29 cellular contexts compared by ENCODE assay signal in the genomic region with DNA sequence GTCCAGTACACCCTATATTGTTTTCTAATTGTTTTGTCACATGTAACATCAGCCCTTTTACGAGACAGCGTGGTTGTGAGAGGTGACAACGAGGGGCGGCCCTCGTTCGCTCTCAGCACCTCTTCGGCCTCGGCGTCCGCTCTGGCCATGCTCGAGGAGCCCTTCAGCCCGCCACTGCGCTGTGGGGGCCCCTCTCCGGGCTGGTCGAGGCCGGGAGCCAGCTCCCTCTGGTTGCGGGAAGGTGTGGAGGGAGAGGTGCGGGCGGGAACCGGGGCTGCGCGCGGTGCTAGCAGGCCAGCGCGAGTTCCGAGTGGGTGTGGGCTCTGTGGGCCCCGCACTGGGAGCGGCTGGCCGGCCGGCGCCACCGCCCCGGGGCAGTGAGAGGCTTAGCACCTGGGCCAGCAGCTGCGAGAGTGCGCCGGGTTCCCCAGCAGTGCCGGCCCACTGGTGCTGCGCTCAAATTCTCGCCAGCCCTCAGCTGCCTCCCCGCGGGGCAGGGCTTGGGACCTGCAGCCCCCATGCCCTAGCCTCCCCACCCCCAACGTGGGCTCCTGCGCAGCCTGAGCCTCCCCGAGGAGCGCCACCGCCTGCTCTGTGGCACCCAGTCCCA.
"Had no signal": no experiment of that assay in that cellular context is flagged by ENCODE, and none has a peak within 500 bp of the region (broad histone marks: within the 10 kb centered on the region; RNA-seq: fewer than 3 reads in every experiment).

No MANE protein-coding gene starts in this region.

- ATAC-seq: activated CD4-positive, alpha-beta T cell treated with anti-CD3 and anti-CD28 coated beads for 36 hours; activated CD8-positive, alpha-beta memory T cell treated with anti-CD3 and anti-CD28 coated beads, Interleukin-2, amount 10 ng/mL, durations not matched to agents 7 days and 5 days; activated CD8-positive, alpha-beta T cell treated with anti-CD3 and anti-CD28 coated beads, Interleukin-2, amount 10 ng/mL, durations not matched to agents 7 days and 5 days; effector memory CD8-positive, alpha-beta T cell; foreskin keratinocyte; gastrocnemius medialis had no signal

- H3K27ac Mint-ChIP-seq: activated CD4-positive, alpha-beta memory T cell treated with anti-CD3 and anti-CD28 coated beads for 36 hours; activated CD4-positive, alpha-beta T cell treated with anti-CD3 and anti-CD28 coated beads for 36 hours; activated CD4-positive, alpha-beta T cell treated with anti-CD3 and anti-CD28 coated beads, Interleukin-2, amount 10 ng/mL, durations not matched to agents 24 days and 14 days; activated CD8-positive, alpha-beta memory T cell treated with anti-CD3 and anti-CD28 coated beads, Interleukin-2, amount 10 ng/mL, durations not matched to agents 7 days and 5 days; activated CD8-positive, alpha-beta T cell treated with anti-CD3 and anti-CD28 coated beads, Interleukin-2, amount 10 ng/mL, durations not matched to agents 7 days and 5 days; activated naive CD8-positive, alpha-beta T cell; activated T-helper 1 cell treated with anti-CD3 and anti-CD28 coated beads, Interleukin-12 subunit alpha, Interleukin-12 subunit beta, Interleukin-2, Interleukin-4 antibody, amounts not matched to agents 30 ng/mL and 10 ng/mL and 1 ng/mL, durations not matched to agents 14 hours and 24 hours and 36 hours; activated T-helper 2 cell treated with anti-CD3 and anti-CD28 coated beads, Interferon-gamma antibody, Interleukin-2, Interleukin-4, amounts not matched to agents 10 μg/mL and 5 μg/mL and 100 μg/mL, durations not matched to agents 14 hours and 24 hours and 36 hours; effector memory CD8-positive, alpha-beta T cell had no signal

- H3K27ac ChIP-seq: brain microvascular endothelial cell, esophagus muscularis mucosa, foreskin keratinocyte, gastrocnemius medialis had no signal

- H3K4me3 ChIP-seq: esophagus muscularis mucosa, gastrocnemius medialis had no signal

- DNase-seq: activated CD4-positive, alpha-beta memory T cell treated with anti-CD3 and anti-CD28 coated beads for 36 hours; activated CD4-positive, alpha-beta T cell treated with anti-CD3 and anti-CD28 coated beads for 36 hours; activated CD4-positive, alpha-beta T cell treated with anti-CD3 and anti-CD28 coated beads, Interleukin-2, amount 10 ng/mL, durations not matched to agents 24 days and 14 days; activated CD4-positive, CD25-positive, alpha-beta regulatory T cell; activated CD4-positive, CD25-positive, alpha-beta regulatory T cell treated with anti-CD3 and anti-CD28 coated beads, Interleukin-2, amount 50 U/mL, for 72 hours; activated CD8-positive, alpha-beta memory T cell treated with anti-CD3 and anti-CD28 coated beads, Interleukin-2, amount 10 ng/mL, durations not matched to agents 7 days and 5 days; activated CD8-positive, alpha-beta memory T cell treated with anti-CD3 and anti-CD28 coated beads, Interleukin-2, amount 50 U/mL, for 4 hours; activated CD8-positive, alpha-beta T cell treated with anti-CD3 and anti-CD28 coated beads, Interleukin-2, amount 10 ng/mL, durations not matched to agents 7 days and 5 days; activated effector memory CD4-positive, alpha-beta T cell treated with anti-CD3 and anti-CD28 coated beads, Interleukin-2, amount 50 U/mL, for 16 hours; activated naive CD4-positive, alpha-beta T cell treated with anti-CD3 and anti-CD28 coated beads, Interleukin-2, amount 50 U/mL, for 16 hours; activated naive CD4-positive, alpha-beta T cell treated with Interleukin-2 at 50 U/mL for 16 hours; activated T-cell treated with anti-CD3 and anti-CD28 coated beads, Interleukin-2, amount 50 U/mL, for 1 hour; activated T-cell treated with anti-CD3 and anti-CD28 coated beads, Interleukin-2, amount 50 U/mL, for 48 hours; amniotic stem cell; anterior cingulate cortex; brain microvascular endothelial cell; cortex of kidney; dermis blood vessel endothelial cell; effector CD4-positive, alpha-beta T cell; effector memory CD8-positive, alpha-beta T cell; erythroblast; foreskin keratinocyte; gastrocnemius medialis; T-helper 2 cell had no signal

- H3K4me1 ChIP-seq: foreskin keratinocyte had no signal

- H3K4me1 Mint-ChIP-seq: central memory CD8-positive, alpha-beta T cell had no signal

- H3K27me3 ChIP-seq: brain microvascular endothelial cell, esophagus muscularis mucosa, gastrocnemius medialis had no signal

- H3K4me3 Mint-ChIP-seq: activated CD4-positive, alpha-beta memory T cell treated with anti-CD3 and anti-CD28 coated beads for 36 hours; activated CD4-positive, alpha-beta T cell treated with anti-CD3 and anti-CD28 coated beads for 36 hours; activated CD4-positive, alpha-beta T cell treated with anti-CD3 and anti-CD28 coated beads, Interleukin-2, amount 10 ng/mL, durations not matched to agents 24 days and 14 days; activated CD8-positive, alpha-beta memory T cell treated with anti-CD3 and anti-CD28 coated beads, Interleukin-2, amount 10 ng/mL, durations not matched to agents 7 days and 5 days; activated CD8-positive, alpha-beta T cell treated with anti-CD3 and anti-CD28 coated beads, Interleukin-2, amount 10 ng/mL, durations not matched to agents 7 days and 5 days; activated naive CD8-positive, alpha-beta T cell; activated T-helper 1 cell treated with anti-CD3 and anti-CD28 coated beads, Interleukin-12 subunit alpha, Interleukin-12 subunit beta, Interleukin-2, Interleukin-4 antibody, amounts not matched to agents 30 ng/mL and 10 ng/mL and 1 ng/mL, durations not matched to agents 14 hours and 24 hours and 36 hours; central memory CD8-positive, alpha-beta T cell; effector memory CD8-positive, alpha-beta T cell had no signal

- H3K36me3 Mint-ChIP-seq: activated CD4-positive, alpha-beta memory T cell treated with anti-CD3 and anti-CD28 coated beads for 36 hours; activated CD8-positive, alpha-beta memory T cell treated with anti-CD3 and anti-CD28 coated beads, Interleukin-2, amount 10 ng/mL, durations not matched to agents 7 days and 5 days; activated naive CD8-positive, alpha-beta T cell had no signal

- H3K36me3 ChIP-seq: brain microvascular endothelial cell, esophagus muscularis mucosa, gastrocnemius medialis had no signal

- H3K9me3 Mint-ChIP-seq: activated CD4-positive, alpha-beta memory T cell treated with anti-CD3 and anti-CD28 coated beads for 36 hours; activated T-helper 1 cell treated with anti-CD3 and anti-CD28 coated beads, Interleukin-12 subunit alpha, Interleukin-12 subunit beta, Interleukin-2, Interleukin-4 antibody, amounts not matched to agents 30 ng/mL and 10 ng/mL and 1 ng/mL, durations not matched to agents 14 hours and 24 hours and 36 hours; activated T-helper 2 cell treated with anti-CD3 and anti-CD28 coated beads, Interferon-gamma antibody, Interleukin-2, Interleukin-4, amounts not matched to agents 10 μg/mL and 5 μg/mL and 100 μg/mL, durations not matched to agents 14 hours and 24 hours and 36 hours; central memory CD8-positive, alpha-beta T cell; effector memory CD8-positive, alpha-beta T cell had no signal

- H3K9me3 ChIP-seq: esophagus muscularis mucosa, gastrocnemius medialis had no signal
